2 cellular contexts compared by ENCODE assay signal in genomic region chr1:205357567-205357966, GRCh38.
TF ChIP-seq lines count a peak whose summit lies in the region.

No MANE protein-coding gene starts in this region.

TF ChIP-seq in GM23338, 12 proteins besides CTCF, POLR2A, EP300 and RAD21:
- TF ChIP-seq ETS1 (IDR thresholded peaks at IDR 0.05) (no peak), REST (IDR thresholded peaks at IDR 0.05; ENCODE audit: unreplicated experiment) (no peak), EZH2 (IDR thresholded peaks at IDR 0.05; ENCODE audit: low read depth, unreplicated experiment) (no peak), EZH2phosphoT487 (IDR thresholded peaks at IDR 0.05; ENCODE audit: unreplicated experiment) (no peak), NANOG (IDR thresholded peaks at IDR 0.05; ENCODE audit: borderline replicate concordance) (no peak), CREB1 (CRISPR knock-in tag; IDR thresholded peaks at IDR 0.05; ENCODE audit: low read depth) (no peak), POLR2AphosphoS5 (IDR thresholded peaks at IDR 0.05; ENCODE audit: low read depth) (no peak), ZNF114 (CRISPR knock-in tag; IDR thresholded peaks at IDR 0.05) (no peak), JUNB (IDR thresholded peaks at IDR 0.05; ENCODE audit: unreplicated experiment) (no peak), STAT1 (IDR thresholded peaks at IDR 0.05; ENCODE audit: unreplicated experiment) (no peak), ZNF331 (CRISPR knock-in tag; IDR thresholded peaks at IDR 0.05; ENCODE audit: low read depth) (no peak)
- TF ChIP-seq, protein P1, sequence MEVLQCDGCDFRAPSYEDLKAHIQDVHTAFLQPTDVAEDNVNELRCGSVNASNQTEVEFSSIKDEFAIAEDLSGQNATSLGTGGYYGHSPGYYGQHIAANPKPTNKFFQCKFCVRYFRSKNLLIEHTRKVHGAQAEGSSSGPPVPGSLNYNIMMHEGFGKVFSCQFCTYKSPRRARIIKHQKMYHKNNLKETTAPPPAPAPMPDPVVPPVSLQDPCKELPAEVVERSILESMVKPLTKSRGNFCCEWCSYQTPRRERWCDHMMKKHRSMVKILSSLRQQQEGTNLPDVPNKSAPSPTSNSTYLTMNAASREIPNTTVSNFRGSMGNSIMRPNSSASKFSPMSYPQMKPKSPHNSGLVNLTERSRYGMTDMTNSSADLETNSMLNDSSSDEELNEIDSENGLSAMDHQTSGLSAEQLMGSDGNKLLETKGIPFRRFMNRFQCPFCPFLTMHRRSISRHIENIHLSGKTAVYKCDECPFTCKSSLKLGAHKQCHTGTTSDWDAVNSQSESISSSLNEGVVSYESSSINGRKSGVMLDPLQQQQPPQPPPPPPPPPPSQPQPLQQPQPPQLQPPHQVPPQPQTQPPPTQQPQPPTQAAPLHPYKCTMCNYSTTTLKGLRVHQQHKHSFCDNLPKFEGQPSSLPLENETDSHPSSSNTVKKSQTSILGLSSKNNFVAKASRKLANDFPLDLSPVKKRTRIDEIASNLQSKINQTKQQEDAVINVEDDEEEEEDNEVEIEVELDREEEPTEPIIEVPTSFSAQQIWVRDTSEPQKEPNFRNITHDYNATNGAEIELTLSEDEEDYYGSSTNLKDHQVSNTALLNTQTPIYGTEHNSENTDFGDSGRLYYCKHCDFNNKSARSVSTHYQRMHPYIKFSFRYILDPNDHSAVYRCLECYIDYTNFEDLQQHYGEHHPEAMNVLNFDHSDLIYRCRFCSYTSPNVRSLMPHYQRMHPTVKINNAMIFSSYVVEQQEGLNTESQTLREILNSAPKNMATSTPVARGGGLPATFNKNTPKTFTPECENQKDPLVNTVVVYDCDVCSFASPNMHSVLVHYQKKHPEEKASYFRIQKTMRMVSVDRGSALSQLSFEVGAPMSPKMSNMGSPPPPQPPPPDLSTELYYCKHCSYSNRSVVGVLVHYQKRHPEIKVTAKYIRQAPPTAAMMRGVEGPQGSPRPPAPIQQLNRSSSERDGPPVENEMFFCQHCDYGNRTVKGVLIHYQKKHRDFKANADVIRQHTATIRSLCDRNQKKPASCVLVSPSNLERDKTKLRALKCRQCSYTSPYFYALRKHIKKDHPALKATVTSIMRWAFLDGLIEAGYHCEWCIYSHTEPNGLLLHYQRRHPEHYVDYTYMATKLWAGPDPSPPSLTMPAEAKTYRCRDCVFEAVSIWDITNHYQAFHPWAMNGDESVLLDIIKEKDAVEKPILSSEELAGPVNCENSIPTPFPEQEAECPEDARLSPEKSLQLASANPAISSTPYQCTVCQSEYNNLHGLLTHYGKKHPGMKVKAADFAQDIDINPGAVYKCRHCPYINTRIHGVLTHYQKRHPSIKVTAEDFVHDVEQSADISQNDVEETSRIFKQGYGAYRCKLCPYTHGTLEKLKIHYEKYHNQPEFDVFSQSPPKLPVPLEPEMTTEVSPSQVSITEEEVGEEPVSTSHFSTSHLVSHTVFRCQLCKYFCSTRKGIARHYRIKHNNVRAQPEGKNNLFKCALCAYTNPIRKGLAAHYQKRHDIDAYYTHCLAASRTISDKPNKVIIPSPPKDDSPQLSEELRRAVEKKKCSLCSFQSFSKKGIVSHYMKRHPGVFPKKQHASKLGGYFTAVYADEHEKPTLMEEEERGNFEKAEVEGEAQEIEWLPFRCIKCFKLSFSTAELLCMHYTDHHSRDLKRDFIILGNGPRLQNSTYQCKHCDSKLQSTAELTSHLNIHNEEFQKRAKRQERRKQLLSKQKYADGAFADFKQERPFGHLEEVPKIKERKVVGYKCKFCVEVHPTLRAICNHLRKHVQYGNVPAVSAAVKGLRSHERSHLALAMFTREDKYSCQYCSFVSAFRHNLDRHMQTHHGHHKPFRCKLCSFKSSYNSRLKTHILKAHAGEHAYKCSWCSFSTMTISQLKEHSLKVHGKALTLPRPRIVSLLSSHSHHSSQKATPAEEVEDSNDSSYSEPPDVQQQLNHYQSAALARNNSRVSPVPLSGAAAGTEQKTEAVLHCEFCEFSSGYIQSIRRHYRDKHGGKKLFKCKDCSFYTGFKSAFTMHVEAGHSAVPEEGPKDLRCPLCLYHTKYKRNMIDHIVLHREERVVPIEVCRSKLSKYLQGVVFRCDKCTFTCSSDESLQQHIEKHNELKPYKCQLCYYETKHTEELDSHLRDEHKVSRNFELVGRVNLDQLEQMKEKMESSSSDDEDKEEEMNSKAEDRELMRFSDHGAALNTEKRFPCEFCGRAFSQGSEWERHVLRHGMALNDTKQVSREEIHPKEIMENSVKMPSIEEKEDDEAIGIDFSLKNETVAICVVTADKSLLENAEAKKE (CRISPR knock-in tag; IDR thresholded peaks at IDR 0.05) = no peak
TF ChIP-seq in GM23338: peak in this region for 0.

TF ChIP-seq in K562, 482 proteins besides CTCF, POLR2A, EP300 and RAD21:
- TF ChIP-seq ESRRA (IDR thresholded peaks at IDR 0.05; ENCODE audit: borderline replicate concordance, low read depth) (peak; percentile 52; the same call in 1 of the 2 replicates), POLR2B (IDR thresholded peaks at IDR 0.05; ENCODE audit: low read depth, partially characterized antibody) (no peak)
